Comparison of ENCODE assay signal across 21 cellular contexts in the genomic region with DNA sequence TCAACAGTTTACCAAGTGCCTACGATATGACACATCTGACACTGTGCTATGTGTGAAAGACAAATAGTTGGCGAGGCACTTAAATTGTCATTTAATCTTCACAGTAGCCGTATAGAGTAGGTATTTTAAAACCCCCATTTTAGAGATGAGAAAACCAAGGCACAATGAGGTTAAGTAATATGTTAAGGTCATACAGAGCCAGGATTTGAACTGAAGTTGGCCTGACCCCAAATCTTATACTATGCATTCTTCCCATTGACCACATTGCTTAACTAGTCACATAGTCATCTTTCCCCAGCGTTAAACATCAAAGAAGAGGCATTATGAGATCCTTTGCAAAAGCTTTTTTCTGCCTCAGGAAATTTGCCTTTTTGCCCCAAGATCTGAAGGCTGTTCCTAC. TPM values are rescaled to one million over a fixed set of nuclear protein-coding genes. Genes with fewer than 3 reads are reported as not detected.
A peak's percentile ranks its signal among the peaks of the same experiment; 100 is the strongest.
DNase-seq lines count a peak whose midpoint lies in the region; ATAC-seq and TF ChIP-seq lines count a peak whose summit lies in the region.
"Had no signal": no experiment of that assay in that cellular context is flagged by ENCODE, and none has a peak within 500 bp of the region (broad histone marks: within the 10 kb centered on the region; RNA-seq: fewer than 3 reads in every experiment).

No MANE protein-coding gene starts in this region.

- H3K9ac ChIP-seq in smooth muscle cell (ENCODE audit: low read depth): no peak overlapping the region
- H3K9ac ChIP-seq: SK-N-SH had no signal

- peaks cover 9% of the 10 kb centered on the region for H3F3A ChIP-seq in smooth muscle cell (ENCODE audit: low read depth)

- H3K27ac ChIP-seq in right cardiac atrium (ENCODE audit: low read length): peak overlapping the region; percentile 93
- H3K27ac ChIP-seq in caudate nucleus (ENCODE audit: low read depth, low read length): peak overlapping the region; percentile 54
- peak overlapping the region in 5 of 8 donors; percentile 44 to 98 (median 90) for H3K27ac ChIP-seq in spleen
- H3K27ac ChIP-seq in smooth muscle cell (ENCODE audit: low read depth): no peak overlapping the region
- H3K27ac ChIP-seq: A549, prostate gland had no signal

- H3K27me3 ChIP-seq in right cardiac atrium (ENCODE audit: control insufficient read depth, insufficient read depth) (no peaks in the 10 kb centered on the region), spleen (replicated peaks in 1 of 7) (peaks cover 0 to 32% (median 4%) of the 10 kb centered on the region in 7 donors), smooth muscle cell (ENCODE audit: low read depth) (no peaks in the 10 kb centered on the region)

- no peak overlapping the region for H3K4me2 ChIP-seq in smooth muscle cell
- H3K4me2 ChIP-seq: A549, SK-N-SH had no signal

- H3K36me3 ChIP-seq in spleen (no peaks in the 10 kb centered on the region), smooth muscle cell (ENCODE audit: low read depth) (no peaks in the 10 kb centered on the region)
- H3K36me3 ChIP-seq: prostate gland had no signal

- intact Hi-C loops in right cardiac atrium (cut with DNase I) (no loop called here), Right ventricle myocardium superior (cut with DNase I) (no loop called here), spleen (cut with DNase I; ENCODE audit: low total_unique reads) (no loop called here)

- no peak for ATAC-seq in right cardiac atrium
- no peak for ATAC-seq in Right ventricle myocardium superior (ENCODE audit: poor library complexity)
- ATAC-seq in GM19035 (IDR thresholded peaks at IDR 0.05; ENCODE audit: unreplicated experiment): no peak
- ATAC-seq: A549; activated CD8-positive, alpha-beta T cell treated with anti-CD3 and anti-CD28 coated beads, Interleukin-2, amount 10 ng/mL, durations not matched to agents 7 days and 5 days; activated naive CD4-positive, alpha-beta T cell treated with anti-CD3 and anti-CD28 coated beads, Interleukin-2, amount 50 U/mL, for 72 hours; HCT116 had no signal

- TF ChIP-seq POLR2A in spleen (IDR thresholded peaks at IDR 0.05): no peak

- peaks cover 34% of the 10 kb centered on the region for H3K4me1 ChIP-seq in right cardiac atrium (ENCODE audit: control insufficient read depth, insufficient read depth, low read length)
- peaks cover 11 to 96% (median 64%) of the 10 kb centered on the region in 6 donors for H3K4me1 ChIP-seq in spleen
- H3K4me1 ChIP-seq in smooth muscle cell (ENCODE audit: low read depth): peaks cover 26% of the 10 kb centered on the region
- H3K4me1 ChIP-seq: prostate gland had no signal

- 73% methylated on average over 4 of the region's 4 CpGs for WGBS in right cardiac atrium
- 82 to 95% (median 91%) methylated on average over 4 of the region's 4 CpGs for WGBS in spleen, 5 donors
- WGBS in smooth muscle cell (ENCODE audit: low lambda C conversion rate): 80% methylated on average over 4 of the region's 4 CpGs

- no peak overlapping the region for H2AFZ ChIP-seq in smooth muscle cell (ENCODE audit: low read depth)

- H3K9me3 ChIP-seq in right cardiac atrium (ENCODE audit: control insufficient read depth, low read length): no peaks in the 10 kb centered on the region
- no peaks in the 10 kb centered on the region for H3K9me3 ChIP-seq in spleen
- H3K9me3 ChIP-seq in smooth muscle cell (replicated peaks; ENCODE audit: low read depth): no peaks in the 10 kb centered on the region
- H3K9me3 ChIP-seq: A549, prostate gland, SK-N-SH had no signal

- peaks cover 26% of the 10 kb centered on the region for H4K20me1 ChIP-seq in smooth muscle cell (ENCODE audit: low read depth)

- no peak overlapping the region for H3K4me3 ChIP-seq in right cardiac atrium (ENCODE audit: low read length)
- no peak overlapping the region for H3K4me3 ChIP-seq in foreskin fibroblast (ENCODE audit: low read depth in 1 of 2, low read length in 2 of 2)
- no peak overlapping the region for H3K4me3 ChIP-seq in spleen
- no peak overlapping the region for H3K4me3 ChIP-seq in smooth muscle cell
- H3K4me3 ChIP-seq: A549, prostate gland had no signal

- TF ChIP-seq CTCF in foreskin fibroblast (IDR thresholded peaks at IDR 0.05; ENCODE audit: low read depth, low read length) (no peak), spleen (IDR thresholded peaks at IDR 0.05 in 8 of 11, conservative IDR thresholded peaks at IDR 0.05 in 3 of 11) (no peak), smooth muscle cell (IDR thresholded peaks at IDR 0.05; ENCODE audit: borderline replicate concordance, insufficient read depth, poor library complexity, severe bottlenecking) (no peak)

- H3K79me2 ChIP-seq in smooth muscle cell (ENCODE audit: low read depth): no peaks in the 10 kb centered on the region

- DNase-seq in right cardiac atrium (no peak), Right ventricle myocardium superior (no peak), caudate nucleus (lab: John Stamatoyannopoulos, UW) (no peak), foreskin fibroblast (peak; percentile 39 to 71), spleen (no peak), smooth muscle cell (lab: John Stamatoyannopoulos, UW; ENCODE audit: unreplicated experiment) (no peak), NCI-H524 treated with DMSO at 0.1 percent for 48 hours (lab: John Stamatoyannopoulos, UW) (no peak)
- DNase-seq: activated CD8-positive, alpha-beta T cell treated with anti-CD3 and anti-CD28 coated beads, Interleukin-2, amount 10 ng/mL, durations not matched to agents 7 days and 5 days; COR-L47; Karpas-422; kidney glomerular epithelial cell; NCI-H1436 treated with DMSO at 0.1 percent for 48 hours; NCI-H774; SK-N-SH; small intestine; stimulated activated CD4-positive, alpha-beta T cell treated with anti-CD3 and anti-CD28 coated beads, Interleukin-2, amount 100 ng/mL, for 24 hours had no signal

RNA-seq across cellular contexts. Expression of a gene that starts 3.9 kb away (rescaled TPM):
- total RNA-seq in right cardiac atrium (10 to 100 TPM; 18.9 to 46.2 (median 26.9) TPM), Right ventricle myocardium superior (28.4 TPM), spleen (10 to 100 TPM in 2 of 7 donors, 1 to 10 TPM in 5; 6.0 to 12.5 (median 8.0) TPM), smooth muscle cell (3.9 TPM in 1 of 2 replicates, not detected in the other)
- polyA plus RNA-seq in right cardiac atrium (14.3 TPM), spleen (1 to 10 TPM in 2 of 3 donors, under 1 TPM in 1; 0.41 to 1.3 (median 1.0) TPM), smooth muscle cell (1.6 and 1.8 TPM in 2 replicates)

RNA-seq across cellular contexts. Expression of a gene that starts 20.4 kb away (rescaled TPM):
- 1 to 10 TPM; 5.5 to 7.7 (median 6.7) TPM for total RNA-seq in right cardiac atrium
- polyA plus RNA-seq in right cardiac atrium: 3.4 TPM
- 5.8 TPM for total RNA-seq in Right ventricle myocardium superior
- total RNA-seq in spleen: 10 to 100 TPM; 12.2 to 40.3 (median 16.1) TPM
- 10 to 100 TPM in 1 of 3 donors, 1 to 10 TPM in 2; 7.6 to 10.0 (median 8.4) TPM for polyA plus RNA-seq in spleen
- total RNA-seq in smooth muscle cell: 17.1 and 20.0 TPM in 2 replicates
- 5.9 and 8.8 TPM in 2 replicates for polyA plus RNA-seq in smooth muscle cell

Comparison
In these comparisons a context has a peak if more than half of its experiments do, and no peak if none do; other contexts are left out.
1. DNase-seq: peak in foreskin fibroblast (2 of 2); none in right cardiac atrium (0 of 3), Right ventricle myocardium superior (single experiment), caudate nucleus (0 of 61), spleen (single experiment), smooth muscle cell (single experiment) and NCI-H524 treated with DMSO at 0.1 percent for 48 hours (single experiment).